In genomic region chr14:104932676-104933631, GRCh38 we compare ENCODE assay signal across 8 cellular contexts. TPM values are rescaled to one million over a fixed set of nuclear protein-coding genes. Genes with fewer than 3 reads are reported as not detected.
DNase-seq lines count a peak whose midpoint lies in the region; ATAC-seq, FAIRE-seq and TF ChIP-seq lines count a peak whose summit lies in the region.

No MANE protein-coding gene starts in this region.

- DNase-seq in AG20443 (ENCODE audit: low spot score) = peak; percentile 97
- peak; percentile 78 for DNase-seq in NCI-H1105 (lab: John Stamatoyannopoulos, UW)
- peak; percentile 87 for DNase-seq in T-helper 9 cell
- DNase-seq in astrocyte (ENCODE audit: low read depth) = peak; percentile 33
- peak in 41 of 51 donors; percentile 9 to 79 (median 50) for DNase-seq in hypothalamus (lab: John Stamatoyannopoulos, UW)
- DNase-seq in sciatic nerve (ENCODE audit: low spot score) = peak; percentile 95

- H3K27ac Mint-ChIP-seq in astrocyte (ENCODE audit: unreplicated experiment) = no peak overlapping the region

- TF ChIP-seq CTCF in astrocyte (IDR thresholded peaks at IDR 0.05; ENCODE audit: insufficient read depth, low read depth, low read length) = peak; percentile 17

- H3K9me3 ChIP-seq in astrocyte (ENCODE audit: insufficient read depth, low read depth, low read length) = no peaks in the 10 kb centered on the region

- H3K4me2 ChIP-seq in astrocyte (ENCODE audit: low read length) = peak overlapping the region; percentile 81

- peaks cover 6% of the 10 kb centered on the region for H3K4me1 ChIP-seq in astrocyte (ENCODE audit: insufficient read depth, low read length)

- H3K9ac ChIP-seq in astrocyte (ENCODE audit: low read length) = peak overlapping the region; percentile 48

- no peaks in the 10 kb centered on the region for H4K20me1 ChIP-seq in astrocyte (ENCODE audit: insufficient read depth, low read length)

- H3K4me3 ChIP-seq in astrocyte (ENCODE audit: insufficient read depth, low read depth, low read length) = peak overlapping the region; percentile 23

- H3K27me3 ChIP-seq in astrocyte (ENCODE audit: insufficient read depth, low read length) = peaks cover 28% of the 10 kb centered on the region

- H3K79me2 ChIP-seq in astrocyte (ENCODE audit: insufficient read depth, low read length) = no peaks in the 10 kb centered on the region

- no peak for FAIRE-seq in astrocyte (lab: Jason Lieb, UNC)

- no peaks in the 10 kb centered on the region for H3K4me1 Mint-ChIP-seq in astrocyte (ENCODE audit: low read depth, unreplicated experiment)

- no peak overlapping the region for H3K4me3 Mint-ChIP-seq in astrocyte (ENCODE audit: unreplicated experiment)

- peak overlapping the region; percentile 47 for H2AFZ ChIP-seq in astrocyte (ENCODE audit: low read depth, low read length)

- ATAC-seq in GM19452 (IDR thresholded peaks at IDR 0.05; ENCODE audit: unreplicated experiment) (peak; percentile 63), sciatic nerve (peak; percentile 87), HG03108 (IDR thresholded peaks at IDR 0.05; ENCODE audit: unreplicated experiment) (no peak)

- H3K36me3 ChIP-seq in astrocyte (ENCODE audit: insufficient read depth, low read length) = no peaks in the 10 kb centered on the region

- peaks cover 4% of the 10 kb centered on the region for H3K9me3 Mint-ChIP-seq in astrocyte (ENCODE audit: unreplicated experiment)

- intact Hi-C loops in sciatic nerve (cut with DNase I) = no loop called here

- H3K27me3 Mint-ChIP-seq in astrocyte (ENCODE audit: low read depth, unreplicated experiment) = peaks cover 62% of the 10 kb centered on the region

- peaks cover 3% of the 10 kb centered on the region for H3K36me3 Mint-ChIP-seq in astrocyte (ENCODE audit: low read depth, unreplicated experiment)

- no peak overlapping the region for H3K27ac ChIP-seq in astrocyte (ENCODE audit: low read depth, low read length)

RNA-seq across cellular contexts. Expression of gene PLD4, which starts 8.3 kb away (rescaled TPM):
- total RNA-seq in astrocyte (0.14 and 0.60 TPM in 2 replicates), sciatic nerve (7.0 TPM)

RNA-seq across cellular contexts. Expression of gene AHNAK2, which starts 45.2 kb away (rescaled TPM):
- total RNA-seq in astrocyte (34.3 and 44.7 TPM in 2 replicates), sciatic nerve (77.7 TPM)

RNA-seq across cellular contexts. Expression of gene CLBA1, which starts 52.6 kb away (rescaled TPM):
- 6.3 and 7.2 TPM in 2 replicates for total RNA-seq in astrocyte
- total RNA-seq in sciatic nerve = 6.1 TPM

Comparison
In these comparisons a context has a peak if more than half of its experiments do, and no peak if none do; other contexts are left out.
1. DNase-seq: peak in every context shown above with its lines; median percentile 97 in AG20443; 95 in sciatic nerve; 87 in T-helper 9 cell; 78 in NCI-H1105; 50 in hypothalamus; 33 in astrocyte.